ENCODE assay signal across 10 cellular contexts in the genomic region with DNA sequence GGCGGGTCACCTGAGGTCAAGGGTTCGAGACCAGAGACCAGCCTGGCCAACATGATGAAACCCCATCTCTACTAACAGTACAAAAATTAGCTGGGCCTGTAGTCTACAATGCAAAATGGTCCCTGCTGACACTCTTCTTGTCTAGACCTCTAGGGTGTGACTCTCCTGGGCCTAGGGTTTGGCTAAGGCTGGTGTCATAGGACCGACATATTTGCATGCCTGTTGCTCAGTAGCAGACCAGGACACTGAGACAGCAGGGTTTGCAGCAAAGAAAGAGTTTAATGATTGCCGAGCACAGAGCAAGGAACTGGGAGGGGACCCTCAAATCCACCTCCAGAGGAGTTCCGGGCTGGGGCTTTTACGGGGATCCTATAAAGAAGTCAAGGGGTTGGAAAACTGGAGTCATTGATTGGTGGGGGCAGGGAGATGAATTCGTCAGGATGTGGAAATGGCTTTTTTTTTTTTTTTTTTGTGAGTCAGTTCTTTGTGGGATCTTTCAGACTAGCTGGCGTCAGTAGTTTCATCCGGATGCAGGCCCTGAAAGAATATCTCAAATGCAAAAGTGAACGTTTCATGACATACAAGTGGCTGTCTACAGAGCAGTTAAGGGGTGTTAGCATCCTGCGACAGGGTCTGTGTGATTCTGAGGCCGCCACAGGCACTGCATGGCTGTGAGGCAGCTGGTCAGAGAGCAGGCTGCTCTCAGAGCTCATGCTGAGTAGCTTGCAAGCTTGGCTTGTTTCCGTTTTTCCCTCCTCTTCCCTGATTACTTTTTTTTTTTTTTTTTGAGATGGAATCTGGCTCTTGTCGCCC.
DNase-seq lines count a peak whose midpoint lies in the region; ATAC-seq and TF ChIP-seq lines count a peak whose summit lies in the region.
"Had no signal": no experiment of that assay in that cellular context is flagged by ENCODE, and none has a peak within 500 bp of the region (broad histone marks: within the 10 kb centered on the region; RNA-seq: fewer than 3 reads in every experiment).

No MANE protein-coding gene starts in this region.

- no peak overlapping the region for H3K9ac ChIP-seq in duodenal mucosa (ENCODE audit: low read depth in 1 of 2, low read length in 2 of 2)

- DNase-seq in AG09319 (ENCODE audit: extremely low read depth, low read depth) (peak; percentile 27), NCI-H2171 treated with DMSO at 0.1 percent for 48 hours (lab: John Stamatoyannopoulos, UW) (peak; percentile 88), islet precursor cell (no peak), NCI-H1417 treated with DMSO at 0.1 percent for 48 hours (lab: John Stamatoyannopoulos, UW) (no peak), NCI-H1092 treated with DMSO at 0.1 percent for 48 hours (lab: John Stamatoyannopoulos, UW) (no peak)
- DNase-seq: Calu3, pancreas had no signal

- H3K27ac ChIP-seq in duodenal mucosa (ENCODE audit: low read depth, low read length) (peak overlapping the region; percentile 58), muscle layer of duodenum (ENCODE audit: low read length) (peak overlapping the region; percentile 19)

- no peaks in the 10 kb centered on the region for H3K4me1 ChIP-seq in duodenal mucosa (ENCODE audit: control insufficient read depth in 1 of 2, insufficient read depth in 2 of 2, low read length in 2 of 2)
- H3K4me1 ChIP-seq in muscle layer of duodenum (ENCODE audit: control insufficient read depth in 1 of 2, insufficient read depth in 2 of 2, low read length in 2 of 2) = peaks cover 3 to 7% of the 10 kb centered on the region in 2 donors
- H3K4me1 ChIP-seq: pancreas had no signal

- H3K36me3 ChIP-seq in duodenal mucosa (ENCODE audit: control insufficient read depth in 1 of 2, insufficient read depth in 2 of 2, low read length in 2 of 2) (no peaks in the 10 kb centered on the region), muscle layer of duodenum (ENCODE audit: control insufficient read depth in 1 of 2, insufficient read depth in 2 of 2, low read length in 2 of 2) (no peaks in the 10 kb centered on the region)
- H3K36me3 ChIP-seq: pancreas had no signal

- ATAC-seq in GM21367 (IDR thresholded peaks at IDR 0.05; ENCODE audit: unreplicated experiment) = no peak

- H3K9me3 ChIP-seq in duodenal mucosa (ENCODE audit: control insufficient read depth in 1 of 2, low read length in 2 of 2) = no peaks in the 10 kb centered on the region
- no peaks in the 10 kb centered on the region for H3K9me3 ChIP-seq in muscle layer of duodenum (ENCODE audit: control insufficient read depth in 1 of 2, low read length in 2 of 2)
- H3K9me3 ChIP-seq: pancreas had no signal

- H3K27me3 ChIP-seq in duodenal mucosa (ENCODE audit: control insufficient read depth in 1 of 2, insufficient read depth in 2 of 2, low read length in 2 of 2) = no peaks in the 10 kb centered on the region
- H3K27me3 ChIP-seq in muscle layer of duodenum (ENCODE audit: low read depth, low read length) = no peaks in the 10 kb centered on the region
- H3K27me3 ChIP-seq: pancreas had no signal

- no peak for TF ChIP-seq CTCF in AG09319 (IDR thresholded peaks at IDR 0.05; ENCODE audit: low read depth, low read length)

- H3K4me3 ChIP-seq in duodenal mucosa (ENCODE audit: low read depth in 1 of 2, low read length in 2 of 2) (no peak overlapping the region), muscle layer of duodenum (ENCODE audit: low read depth in 1 of 2, low read length in 2 of 2) (no peak overlapping the region)
- H3K4me3 ChIP-seq: pancreas had no signal

Comparison
In these comparisons a context has a peak if more than half of its experiments do, and no peak if none do; other contexts are left out.
1. DNase-seq: peak in AG09319 (single experiment) and NCI-H2171 treated with DMSO at 0.1 percent for 48 hours (single experiment); none in islet precursor cell (single experiment), NCI-H1417 treated with DMSO at 0.1 percent for 48 hours (single experiment) and NCI-H1092 treated with DMSO at 0.1 percent for 48 hours (single experiment).